ENCODE assay signal across 8 cellular contexts in the genomic region with DNA sequence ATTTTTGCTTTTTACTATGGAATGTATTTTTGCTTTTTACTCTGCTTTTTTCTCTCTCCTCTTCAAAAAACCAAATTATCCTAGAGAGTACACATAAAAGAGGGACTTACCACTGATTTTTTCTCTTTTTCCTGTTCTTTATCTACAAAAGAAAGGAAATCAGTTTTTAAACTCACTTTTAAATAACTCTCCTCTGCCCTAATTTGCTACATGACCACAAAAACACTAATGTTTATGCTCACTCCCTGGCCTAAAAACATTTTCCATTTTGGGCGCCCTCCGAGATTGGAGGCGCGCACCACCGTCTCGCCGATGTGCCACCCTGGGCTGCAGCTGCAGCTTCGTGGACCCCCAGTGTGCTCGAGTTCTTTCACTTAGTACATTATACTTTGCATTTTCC. TPM values are rescaled to one million over a fixed set of nuclear protein-coding genes. Genes with fewer than 3 reads are reported as not detected.
A peak's percentile ranks its signal among the peaks of the same experiment; 100 is the strongest.
DNase-seq lines count a peak whose midpoint lies in the region; ATAC-seq and TF ChIP-seq lines count a peak whose summit lies in the region.

No MANE protein-coding gene starts in this region.

- H3K27ac Mint-ChIP-seq in GM23338, result no peak overlapping the region
- peak overlapping the region; percentile 66; the same call in 1 of the 2 replicates for H3K27ac Mint-ChIP-seq in WTC11

- peak overlapping the region; percentile 65 for H3K4me3 ChIP-seq in GM23338
- H3K4me3 ChIP-seq in gastroesophageal sphincter, result peak overlapping the region; percentile 68 to 93
- peak overlapping the region; percentile 77 to 97 (median 88) for H3K4me3 ChIP-seq in gastrocnemius medialis

- CTCF ChIA-PET in WTC11 (lab: Charles Lee), result interaction anchor here (1.3 to 1.9 kb wide), 3 partner anchors 37 to 142 kb away, joined by 3 to 5 read pairs (median 4); no protein-coding TSS in a partner anchor

- DNase-seq in GM23338 (ENCODE audit: low spot score) (no peak), WTC11 (ENCODE audit: low spot score) (no peak), gastrocnemius medialis (no peak), epidermal melanocyte (ENCODE audit: insufficient read length, low spot score) (no peak), A172 (ENCODE audit: low spot score) (no peak)

- H3K4me3 Mint-ChIP-seq in GM23338 (peak overlapping the region; percentile 73), WTC11 (peak overlapping the region; percentile 60)

- H3K36me3 ChIP-seq in GM23338 (ENCODE audit: insufficient read depth) (no peaks in the 10 kb centered on the region), gastroesophageal sphincter (peaks cover 0 to 41% of the 10 kb centered on the region in 2 donors), gastrocnemius medialis (peaks cover 0 to 5% of the 10 kb centered on the region in 2 donors)

- in situ Hi-C loops in gastrocnemius medialis (cut with MboI; ENCODE audit: low sequenced_read_pairs in 4 of 4), result no loop called here

- H3K36me3 Mint-ChIP-seq in GM23338 (ENCODE audit: low read depth), result peaks cover 5% of the 10 kb centered on the region; the same call in 2 of the 3 replicates
- peaks cover 4% of the 10 kb centered on the region for H3K36me3 Mint-ChIP-seq in WTC11

- H2AFZ ChIP-seq in GM23338, result peak overlapping the region; percentile 84; the same call in 1 of the 2 replicates

- POLR2A ChIA-PET in WTC11 (lab: Charles Lee), result no interaction called here

- TF ChIP-seq POLR2A in gastroesophageal sphincter (IDR thresholded peaks at IDR 0.05), result no peak
- no peak for TF ChIP-seq POLR2A in gastrocnemius medialis (IDR thresholded peaks at IDR 0.05)

- TF ChIP-seq CTCF in GM23338 (conservative IDR thresholded peaks at IDR 0.05; ENCODE audit: low read depth in 2 of 2) (no peak), WTC11 (IDR thresholded peaks at IDR 0.05) (no peak), gastroesophageal sphincter (IDR thresholded peaks at IDR 0.05) (no peak), gastrocnemius medialis (IDR thresholded peaks at IDR 0.05 in 4 of 5, conservative IDR thresholded peaks at IDR 0.05 in 1 of 5) (no peak)

- H3K4me1 Mint-ChIP-seq in GM23338 (peaks cover 21% of the 10 kb centered on the region), WTC11 (peaks cover 35% of the 10 kb centered on the region)

- intact Hi-C loops in gastrocnemius medialis (cut with DNase I; ENCODE audit: low total_unique reads), result no loop called here

- no peaks in the 10 kb centered on the region for H3K9me3 ChIP-seq in gastroesophageal sphincter
- no peaks in the 10 kb centered on the region for H3K9me3 ChIP-seq in gastrocnemius medialis

- peak overlapping the region; percentile 93 for H3K4me2 ChIP-seq in GM23338

- 0 out of 2 replicates have a peak, but pooled peaks cover 5% of the 10 kb centered on the region for H4K20me1 ChIP-seq in GM23338 (replicated peaks; ENCODE audit: insufficient read depth)

- ATAC-seq in GM23338 (no peak), WTC11 (no peak), gastroesophageal sphincter (no peak), gastrocnemius medialis (no peak), GM19324 (IDR thresholded peaks at IDR 0.05; ENCODE audit: low FRiP score, unreplicated experiment) (no peak), GM18873 (IDR thresholded peaks at IDR 0.05; ENCODE audit: low FRiP score, unreplicated experiment) (no peak)

- H3K9me3 Mint-ChIP-seq in GM23338 (peaks cover 12% of the 10 kb centered on the region; the same call in 2 of the 3 replicates), WTC11 (peaks cover 3% of the 10 kb centered on the region; the same call in 1 of the 2 replicates)

- H3K4me1 ChIP-seq in GM23338 (ENCODE audit: insufficient read depth) (peaks cover 11% of the 10 kb centered on the region), gastroesophageal sphincter (peaks cover 0 to 59% (median 23%) of the 10 kb centered on the region in 3 donors), gastrocnemius medialis (peaks cover 32 to 33% of the 10 kb centered on the region in 2 donors)

- peaks cover 3% of the 10 kb centered on the region; the same call in 1 of the 2 replicates for H3K9me2 ChIP-seq in GM23338 (ENCODE audit: insufficient read depth)

- WGBS in gastroesophageal sphincter (ENCODE audit: low coverage in 1 of 2), 2 donors, result 38 to 44% methylated on average over 9 of the region's 9 CpGs

- peak overlapping the region; percentile 79; the same call in 1 of the 2 replicates for H3K27ac ChIP-seq in GM23338 (ENCODE audit: low read depth)
- H3K27ac ChIP-seq in gastroesophageal sphincter, result peak overlapping the region; percentile 92 to 98 (median 95)
- H3K27ac ChIP-seq in gastrocnemius medialis, result peak overlapping the region; percentile 83 to 96 (median 90)

- peaks cover 18% of the 10 kb centered on the region for H3K27me3 ChIP-seq in GM23338 (ENCODE audit: insufficient read depth)
- no peaks in the 10 kb centered on the region for H3K27me3 ChIP-seq in gastroesophageal sphincter
- H3K27me3 ChIP-seq in gastrocnemius medialis, result no peaks in the 10 kb centered on the region

- H3F3A ChIP-seq in GM23338 (replicated peaks; ENCODE audit: low read depth), result peaks cover 20% of the 10 kb centered on the region; the same call in 1 of the 2 replicates

- no peaks in the 10 kb centered on the region; the same call in 1 of the 2 replicates for H3K79me2 ChIP-seq in GM23338 (replicated peaks; ENCODE audit: insufficient read depth)

- no peak for TF ChIP-seq EP300 in gastroesophageal sphincter (IDR thresholded peaks at IDR 0.05)

- H3K27me3 Mint-ChIP-seq in GM23338 (ENCODE audit: insufficient read depth, low read depth, poor library complexity) (peaks cover 31% of the 10 kb centered on the region), WTC11 (ENCODE audit: low read depth) (peaks cover 28% of the 10 kb centered on the region)

TF ChIP-seq in GM23338, 12 proteins besides CTCF, POLR2A, EP300 and RAD21 (continues in another document):
- TF ChIP-seq ZNF331 (CRISPR knock-in tag; IDR thresholded peaks at IDR 0.05; ENCODE audit: low read depth) (no peak), CREB1 (CRISPR knock-in tag; IDR thresholded peaks at IDR 0.05; ENCODE audit: low read depth) (no peak)

TF ChIP-seq in WTC11, 78 proteins besides CTCF, POLR2A, EP300 and RAD21 (continues in another document):
- TF ChIP-seq ZNF219 (CRISPR knock-in tag; IDR thresholded peaks at IDR 0.05; ENCODE audit: borderline replicate concordance) (no peak), ZNF263 (CRISPR knock-in tag; IDR thresholded peaks at IDR 0.05; ENCODE audit: low read depth) (no peak), SP1 (CRISPR knock-in tag; conservative IDR thresholded peaks at IDR 0.05) (no peak), SMAD3 (CRISPR knock-in tag; IDR thresholded peaks at IDR 0.05; ENCODE audit: borderline replicate concordance) (no peak), MXD4 (CRISPR knock-in tag; IDR thresholded peaks at IDR 0.05; ENCODE audit: borderline replicate concordance) (no peak), ZSCAN18 (CRISPR knock-in tag; IDR thresholded peaks at IDR 0.05) (no peak), CREB1 (CRISPR knock-in tag; IDR thresholded peaks at IDR 0.05) (no peak)

RNA-seq across cellular contexts. Expression of gene TK2, which starts 1.1 kb away (rescaled TPM):
- 4.2 and 5.4 TPM in 2 replicates for total RNA-seq in GM23338 (2014; rRNA removed; shearing (Covaris generic))
- polyA plus RNA-seq in GM23338 (2016; fragmentation: Nextera tagmentation; extraction: Ambion mirVana), result 1.4 and 1.8 TPM in 2 replicates
- total RNA-seq in WTC11 (2021) (5.0 to 7.6 TPM (median 6.7 TPM) in 3 replicates), gastroesophageal sphincter (10 to 100 TPM; 32.7 to 42.8 (median 37.0) TPM), gastrocnemius medialis (10 to 100 TPM; 10.6 to 22.7 (median 15.5) TPM)
- 31.9 and 35.0 TPM in 2 replicates for total RNA-seq in A172 (2014; rRNA removed; shearing (Covaris generic))

RNA-seq across cellular contexts. Expression of gene CKLF, which starts 3.5 kb away (rescaled TPM):
- total RNA-seq in GM23338 (2014; rRNA removed; shearing (Covaris generic)), result 15.7 and 25.5 TPM in 2 replicates
- polyA plus RNA-seq in GM23338 (2016; fragmentation: Nextera tagmentation; extraction: Ambion mirVana), result 60.0 and 61.5 TPM in 2 replicates
- total RNA-seq in WTC11 (2021) (21.0 to 23.9 TPM (median 23.8 TPM) in 3 replicates), gastroesophageal sphincter (10 to 100 TPM; 13.1 to 31.5 (median 17.9) TPM), gastrocnemius medialis (1 to 10 TPM; 5.8 to 8.5 (median 6.9) TPM)
- total RNA-seq in A172 (2014; rRNA removed; shearing (Covaris generic)), result 180 and 186 TPM in 2 replicates

RNA-seq across cellular contexts. Expression of gene CMTM1, which starts 17.4 kb away (rescaled TPM):
- total RNA-seq in GM23338 (2014; rRNA removed; shearing (Covaris generic)), result 1.4 TPM in 1 of 2 replicates, not detected in the other
- 1.8 and 1.9 TPM in 2 replicates for polyA plus RNA-seq in GM23338 (2016; fragmentation: Nextera tagmentation; extraction: Ambion mirVana)
- total RNA-seq in WTC11 (2021), result 1.6 to 3.5 TPM (median 2.5 TPM) in 3 replicates
- total RNA-seq in gastroesophageal sphincter, result under 1 TPM in 1 of 4 donors, not detected in 3; 0.89 TPM
- total RNA-seq in gastrocnemius medialis, result under 1 TPM in 1 of 4 donors, not detected in 3; 0.31 TPM
- total RNA-seq in A172 (2014; rRNA removed; shearing (Covaris generic)), result 1.1 and 1.3 TPM in 2 replicates

RNA-seq across cellular contexts. Expression of gene CMTM2, which starts 30.4 kb away (rescaled TPM):
- total RNA-seq in GM23338 (2014; rRNA removed; shearing (Covaris generic)), result not detected in 2 replicates
- not detected in 2 replicates for polyA plus RNA-seq in GM23338 (2016; fragmentation: Nextera tagmentation; extraction: Ambion mirVana)
- not detected in 3 replicates for total RNA-seq in WTC11 (2021)
- not detected for total RNA-seq in gastroesophageal sphincter
- total RNA-seq in gastrocnemius medialis, result not detected
- not detected in 2 replicates for total RNA-seq in A172 (2014; rRNA removed; shearing (Covaris generic))

RNA-seq across cellular contexts. Expression of gene CMTM3, which starts 55.6 kb away (rescaled TPM):
- total RNA-seq in GM23338 (2014; rRNA removed; shearing (Covaris generic)), result 16.4 and 20.0 TPM in 2 replicates
- polyA plus RNA-seq in GM23338 (2016; fragmentation: Nextera tagmentation; extraction: Ambion mirVana), result 16.6 and 17.5 TPM in 2 replicates
- total RNA-seq in WTC11 (2021) (19.1 to 29.1 TPM (median 28.2 TPM) in 3 replicates), gastroesophageal sphincter (10 to 100 TPM; 15.7 to 24.9 (median 19.3) TPM), gastrocnemius medialis (10 to 100 TPM in 1 of 4 donors, 1 to 10 TPM in 3; 2.6 to 11.3 (median 5.1) TPM)
- 48.2 and 53.7 TPM in 2 replicates for total RNA-seq in A172 (2014; rRNA removed; shearing (Covaris generic))
